32 cellular contexts compared by ENCODE assay signal in the genomic region with DNA sequence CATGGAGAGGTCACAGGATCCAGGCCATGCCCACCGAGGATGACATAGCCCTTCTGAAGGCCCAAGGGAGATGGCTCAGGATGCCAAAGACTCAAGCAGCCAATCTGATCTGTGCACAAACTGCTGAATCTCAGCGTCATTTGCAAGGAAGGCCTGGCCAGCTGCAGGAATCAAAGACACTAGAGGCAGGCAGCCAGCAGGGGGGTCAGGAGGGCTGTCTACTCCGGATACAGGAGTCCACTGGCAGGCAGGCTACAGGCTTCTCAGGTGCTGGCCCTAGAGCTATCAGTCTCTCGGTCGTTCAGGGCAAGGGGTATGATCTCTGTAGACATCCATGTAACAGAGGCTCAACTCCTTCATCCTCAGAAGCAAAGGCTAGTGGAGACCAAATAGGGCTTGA.
"Had no signal": no experiment of that assay in that cellular context is flagged by ENCODE, and none has a peak within 500 bp of the region (broad histone marks: within the 10 kb centered on the region; RNA-seq: fewer than 3 reads in every experiment).

No MANE protein-coding gene starts in this region.

- H3K36me3 Mint-ChIP-seq: activated CD4-positive, alpha-beta memory T cell treated with anti-CD3 and anti-CD28 coated beads for 36 hours; activated naive CD4-positive, alpha-beta T cell treated with anti-CD3 and anti-CD28 coated beads, Interleukin-2, amount 50 U/mL, for 24 hours; activated naive CD8-positive, alpha-beta T cell treated with anti-CD3 and anti-CD28 coated beads for 36 hours had no signal

- DNase-seq: activated CD4-positive, alpha-beta memory T cell treated with anti-CD3 and anti-CD28 coated beads for 36 hours; activated CD4-positive, alpha-beta T cell treated with anti-CD3 and anti-CD28 coated beads for 36 hours; activated CD4-positive, alpha-beta T cell treated with anti-CD3 and anti-CD28 coated beads, Interleukin-2, amount 10 ng/mL, durations not matched to agents 24 days and 14 days; activated CD4-positive, CD25-positive, alpha-beta regulatory T cell; activated CD4-positive, CD25-positive, alpha-beta regulatory T cell treated with anti-CD3 and anti-CD28 coated beads, Interleukin-2, amount 50 U/mL, for 72 hours; activated CD8-positive, alpha-beta memory T cell treated with anti-CD3 and anti-CD28 coated beads, Interleukin-2, amount 50 U/mL, for 48 hours; activated effector memory CD4-positive, alpha-beta T cell treated with anti-CD3 and anti-CD28 coated beads, Interleukin-2, amount 50 U/mL, for 16 hours; activated naive CD4-positive, alpha-beta T cell treated with anti-CD3 and anti-CD28 coated beads for 36 hours; activated naive CD8-positive, alpha-beta T cell treated with anti-CD3 and anti-CD28 coated beads for 36 hours; activated naive CD8-positive, alpha-beta T cell treated with anti-CD3 and anti-CD28 coated beads, Interleukin-2, amount 50 U/mL, for 24 hours; activated T-cell treated with anti-CD3 and anti-CD28 coated beads for 4 hours; activated T-cell treated with anti-CD3 and anti-CD28 coated beads, Interleukin-2, amount 50 U/mL, for 24 hours; activated T-cell treated with anti-CD3 and anti-CD28 coated beads, Interleukin-2, amount 50 U/mL, for 72 hours; adrenal gland; amygdala; aorta; body of pancreas; central memory CD4-positive, alpha-beta T cell; cerebellar nuclear complex; colonic mucosa; dorsolateral prefrontal cortex; effector memory CD4-positive, alpha-beta T cell; endodermal cell; erythroblast; esophagus squamous epithelium; foreskin melanocyte; hippocampal formation; T-helper 2 cell had no signal

- H3K27ac ChIP-seq: adrenal gland, body of pancreas, cardiac muscle cell, colonic mucosa, dorsolateral prefrontal cortex, esophagus squamous epithelium had no signal

- H3K27me3 Mint-ChIP-seq: activated CD4-positive, alpha-beta memory T cell treated with anti-CD3 and anti-CD28 coated beads for 36 hours; activated CD4-positive, alpha-beta T cell treated with anti-CD3 and anti-CD28 coated beads for 36 hours; activated CD4-positive, alpha-beta T cell treated with anti-CD3 and anti-CD28 coated beads, Interleukin-2, amount 10 ng/mL, durations not matched to agents 24 days and 14 days; activated naive CD4-positive, alpha-beta T cell treated with anti-CD3 and anti-CD28 coated beads, Interleukin-2, amount 50 U/mL, for 24 hours; activated naive CD8-positive, alpha-beta T cell treated with anti-CD3 and anti-CD28 coated beads for 36 hours; activated naive CD8-positive, alpha-beta T cell treated with anti-CD3 and anti-CD28 coated beads, Interleukin-2, amount 50 U/mL, for 24 hours; activated T-cell treated with anti-CD3 and anti-CD28 coated beads, Interleukin-2, amount 50 U/mL, for 24 hours; activated T-helper 17 cell treated with anti-CD3 and anti-CD28 coated beads, Interleukin-2, amount 50 U/mL, for 72 hours; dendritic cell treated with granulocyte-macrophage colony-stimulating factor and Interleukin-4, amounts not matched to agents 40 ng/mL and 50 ng/mL, for 4 days had no signal

- H3K4me1 ChIP-seq: adrenal gland, body of pancreas, colonic mucosa, esophagus squamous epithelium had no signal

- H3K4me3 ChIP-seq: adrenal gland, body of pancreas, cardiac muscle cell, colonic mucosa, dorsolateral prefrontal cortex, esophagus squamous epithelium had no signal

- H3K4me1 Mint-ChIP-seq: activated CD4-positive, alpha-beta T cell treated with anti-CD3 and anti-CD28 coated beads for 36 hours; activated CD4-positive, alpha-beta T cell treated with anti-CD3 and anti-CD28 coated beads, Interleukin-2, amount 10 ng/mL, durations not matched to agents 24 days and 14 days; activated naive CD4-positive, alpha-beta T cell treated with anti-CD3 and anti-CD28 coated beads, Interleukin-2, amount 50 U/mL, for 24 hours; activated naive CD8-positive, alpha-beta T cell treated with anti-CD3 and anti-CD28 coated beads for 36 hours; activated naive CD8-positive, alpha-beta T cell treated with anti-CD3 and anti-CD28 coated beads, Interleukin-2, amount 50 U/mL, for 24 hours; activated T-helper 17 cell treated with anti-CD3 and anti-CD28 coated beads, Interleukin-2, amount 50 U/mL, for 72 hours; endodermal cell had no signal

- ATAC-seq: activated CD4-positive, alpha-beta T cell treated with anti-CD3 and anti-CD28 coated beads for 36 hours; activated naive CD8-positive, alpha-beta T cell treated with anti-CD3 and anti-CD28 coated beads, Interleukin-2, amount 50 U/mL, for 24 hours; activated T-cell treated with anti-CD3 and anti-CD28 coated beads, Interleukin-2, amount 50 U/mL, for 72 hours; activated T-helper 17 cell treated with anti-CD3 and anti-CD28 coated beads, Interleukin-2, amount 50 U/mL, for 72 hours; body of pancreas had no signal

- H3K4me3 Mint-ChIP-seq: activated CD4-positive, alpha-beta memory T cell treated with anti-CD3 and anti-CD28 coated beads for 36 hours; activated CD4-positive, alpha-beta T cell treated with anti-CD3 and anti-CD28 coated beads for 36 hours; activated CD4-positive, alpha-beta T cell treated with anti-CD3 and anti-CD28 coated beads, Interleukin-2, amount 10 ng/mL, durations not matched to agents 24 days and 14 days; activated naive CD4-positive, alpha-beta T cell treated with anti-CD3 and anti-CD28 coated beads for 36 hours; activated naive CD4-positive, alpha-beta T cell treated with anti-CD3 and anti-CD28 coated beads, Interleukin-2, amount 50 U/mL, for 24 hours; activated naive CD8-positive, alpha-beta T cell treated with anti-CD3 and anti-CD28 coated beads for 36 hours; activated naive CD8-positive, alpha-beta T cell treated with anti-CD3 and anti-CD28 coated beads, Interleukin-2, amount 50 U/mL, for 24 hours; activated T-cell treated with anti-CD3 and anti-CD28 coated beads, Interleukin-2, amount 50 U/mL, for 24 hours; activated T-cell treated with anti-CD3 and anti-CD28 coated beads, Interleukin-2, amount 50 U/mL, for 72 hours; activated T-helper 17 cell treated with anti-CD3 and anti-CD28 coated beads, Interleukin-2, amount 50 U/mL, for 72 hours; dendritic cell treated with granulocyte-macrophage colony-stimulating factor and Interleukin-4, amounts not matched to agents 40 ng/mL and 50 ng/mL, for 4 days; endodermal cell had no signal

- H3K9me3 ChIP-seq: adrenal gland, body of pancreas, colonic mucosa, esophagus squamous epithelium had no signal

- H3K36me3 ChIP-seq: adrenal gland, cardiac muscle cell, colonic mucosa, esophagus squamous epithelium had no signal

- H3K27me3 ChIP-seq: adrenal gland, body of pancreas, cardiac muscle cell, colonic mucosa, esophagus squamous epithelium had no signal

- H3K9me3 Mint-ChIP-seq: activated naive CD4-positive, alpha-beta T cell treated with anti-CD3 and anti-CD28 coated beads, Interleukin-2, amount 50 U/mL, for 24 hours had no signal

- H3K27ac Mint-ChIP-seq: activated CD4-positive, alpha-beta memory T cell treated with anti-CD3 and anti-CD28 coated beads for 36 hours; activated CD4-positive, alpha-beta T cell treated with anti-CD3 and anti-CD28 coated beads for 36 hours; activated CD4-positive, alpha-beta T cell treated with anti-CD3 and anti-CD28 coated beads, Interleukin-2, amount 10 ng/mL, durations not matched to agents 24 days and 14 days; activated naive CD4-positive, alpha-beta T cell treated with anti-CD3 and anti-CD28 coated beads for 36 hours; activated naive CD4-positive, alpha-beta T cell treated with anti-CD3 and anti-CD28 coated beads, Interleukin-2, amount 50 U/mL, for 24 hours; activated naive CD8-positive, alpha-beta T cell treated with anti-CD3 and anti-CD28 coated beads for 36 hours; activated naive CD8-positive, alpha-beta T cell treated with anti-CD3 and anti-CD28 coated beads, Interleukin-2, amount 50 U/mL, for 24 hours; activated T-cell treated with anti-CD3 and anti-CD28 coated beads, Interleukin-2, amount 50 U/mL, for 24 hours; activated T-cell treated with anti-CD3 and anti-CD28 coated beads, Interleukin-2, amount 50 U/mL, for 72 hours; activated T-helper 17 cell treated with anti-CD3 and anti-CD28 coated beads, Interleukin-2, amount 50 U/mL, for 72 hours; dendritic cell treated with granulocyte-macrophage colony-stimulating factor and Interleukin-4, amounts not matched to agents 40 ng/mL and 50 ng/mL, for 4 days; endodermal cell had no signal
